In the genomic region with DNA sequence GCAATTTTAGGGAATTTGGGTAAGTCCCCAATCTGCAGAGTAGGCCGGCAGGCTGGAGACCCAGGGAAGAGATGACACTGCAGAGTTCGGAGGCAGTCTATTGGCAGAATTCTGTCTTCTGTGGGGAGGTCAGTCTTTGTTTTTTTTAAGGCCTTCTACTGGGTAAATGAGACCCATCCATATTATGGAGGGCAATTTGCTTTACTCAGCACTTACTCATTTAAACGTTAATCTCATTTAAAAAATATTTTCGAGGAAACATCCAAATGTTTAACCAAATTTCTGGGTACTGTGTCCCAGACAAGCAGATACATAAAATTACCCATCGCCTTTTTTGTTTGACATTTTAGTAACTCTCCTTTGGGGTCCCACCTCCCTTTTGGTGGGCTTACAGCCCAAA, we compare ENCODE assay signal across 17 cellular contexts.
DNase-seq lines count a peak whose midpoint lies in the region; ATAC-seq and TF ChIP-seq lines count a peak whose summit lies in the region.
"Had no signal": no experiment of that assay in that cellular context is flagged by ENCODE, and none has a peak within 500 bp of the region (broad histone marks: within the 10 kb centered on the region; RNA-seq: fewer than 3 reads in every experiment).

No MANE protein-coding gene starts in this region.

- peaks cover 18% of the 10 kb centered on the region for H3K4me1 Mint-ChIP-seq in neural crest cell

- H3K36me3 Mint-ChIP-seq in neural crest cell (ENCODE audit: low read depth): no peaks in the 10 kb centered on the region
- H3K36me3 Mint-ChIP-seq: CD14-positive monocyte had no signal

- intact Hi-C loops in heart right ventricle (cut with DNase I) (loop anchor here in 2 of 10 donors (5.0 to 10.0 kb wide), 2 partner anchors 132 to 135 kb away; partner anchors contain the start of gene IRS1 (in 1 of the 2)), Right ventricle myocardium inferior (cut with DNase I) (no loop called here), esophagus squamous epithelium (cut with DNase I) (no loop called here)

- H3K4me3 Mint-ChIP-seq in neural crest cell: no peak overlapping the region
- H3K4me3 Mint-ChIP-seq: activated CD4-positive, alpha-beta T cell treated with anti-CD3 and anti-CD28 coated beads, Interleukin-2, amount 10 ng/mL, durations not matched to agents 24 days and 14 days; CD14-positive monocyte; effector memory CD8-positive, alpha-beta T cell had no signal

- H3K4me3 ChIP-seq in heart right ventricle (no peak overlapping the region), esophagus squamous epithelium (no peak overlapping the region), upper lobe of left lung (no peak overlapping the region)
- H3K4me3 ChIP-seq: skin epidermis had no signal

- no peak for ATAC-seq in heart right ventricle
- no peak for ATAC-seq in Right ventricle myocardium inferior
- ATAC-seq in upper lobe of left lung (ENCODE audit: low FRiP score in 2 of 2): no peak
- ATAC-seq in HG02840 (IDR thresholded peaks at IDR 0.05; ENCODE audit: low FRiP score, unreplicated experiment): no peak
- ATAC-seq: effector memory CD8-positive, alpha-beta T cell had no signal

- H3K36me3 ChIP-seq in heart right ventricle (no peaks in the 10 kb centered on the region), esophagus squamous epithelium (no peaks in the 10 kb centered on the region), upper lobe of left lung (no peaks in the 10 kb centered on the region)

- no peak for TF ChIP-seq POLR2A in esophagus squamous epithelium (IDR thresholded peaks at IDR 0.05)
- TF ChIP-seq POLR2A in upper lobe of left lung (IDR thresholded peaks at IDR 0.05): no peak

- H3K9me3 ChIP-seq in heart right ventricle (no peaks in the 10 kb centered on the region), esophagus squamous epithelium (no peaks in the 10 kb centered on the region), upper lobe of left lung (no peaks in the 10 kb centered on the region)

- TF ChIP-seq EP300 in upper lobe of left lung (IDR thresholded peaks at IDR 0.05): no peak

- peak overlapping the region; percentile 16 for H3K27ac Mint-ChIP-seq in neural crest cell (ENCODE audit: unreplicated experiment)
- H3K27ac Mint-ChIP-seq: activated CD4-positive, alpha-beta T cell treated with anti-CD3 and anti-CD28 coated beads, Interleukin-2, amount 10 ng/mL, durations not matched to agents 24 days and 14 days; effector memory CD8-positive, alpha-beta T cell had no signal

- TF ChIP-seq CTCF in heart right ventricle (IDR thresholded peaks at IDR 0.05) (no peak), esophagus squamous epithelium (IDR thresholded peaks at IDR 0.05) (no peak), neural crest cell (conservative IDR thresholded peaks at IDR 0.05) (no peak), upper lobe of left lung (IDR thresholded peaks at IDR 0.05) (no peak)

- no peak for DNase-seq in heart right ventricle
- no peak for DNase-seq in Right ventricle myocardium inferior (ENCODE audit: missing footprints)
- no peak for DNase-seq in esophagus squamous epithelium (lab: John Stamatoyannopoulos, UW)
- DNase-seq in neural crest cell (ENCODE audit: low read depth, low spot score): no peak
- DNase-seq in upper lobe of left lung: no peak
- no peak for DNase-seq in activated gamma-delta T cell (lab: John Stamatoyannopoulos, UW)
- no peak for DNase-seq in activated CD8-positive, alpha-beta memory T cell treated with anti-CD3 and anti-CD28 coated beads, Interleukin-2, amount 50 U/mL, for 4 hours
- DNase-seq: activated CD4-positive, alpha-beta T cell treated with anti-CD3 and anti-CD28 coated beads, Interleukin-2, amount 10 ng/mL, durations not matched to agents 24 days and 14 days; activated naive CD4-positive, alpha-beta T cell treated with anti-CD3 and anti-CD28 coated beads, Interleukin-2, amount 50 U/mL, for 16 hours; activated T-cell treated with anti-CD3 and anti-CD28 coated beads for 4 hours; DMS53; effector memory CD8-positive, alpha-beta T cell; NCI-H187 treated with DMSO at 0.1 percent for 48 hours; nucleus accumbens had no signal

- peaks cover 0 to 12% (median 0%) of the 10 kb centered on the region in 7 donors for H3K27me3 ChIP-seq in heart right ventricle
- H3K27me3 ChIP-seq in esophagus squamous epithelium: peaks cover 0 to 13% (median 0%) of the 10 kb centered on the region in 4 donors
- no peaks in the 10 kb centered on the region for H3K27me3 ChIP-seq in upper lobe of left lung

- H3K4me1 ChIP-seq in heart right ventricle: peaks cover 7 to 59% (median 34%) of the 10 kb centered on the region in 9 donors
- peaks cover 0 to 37% (median 27%) of the 10 kb centered on the region in 3 donors for H3K4me1 ChIP-seq in esophagus squamous epithelium
- peaks cover 0 to 19% (median 10%) of the 10 kb centered on the region in 4 donors for H3K4me1 ChIP-seq in upper lobe of left lung

- H3K27ac ChIP-seq in heart right ventricle: peak overlapping the region in 8 of 10 donors; percentile 49 to 77 (median 72)
- peak overlapping the region in 3 of 4 donors; percentile 49 to 73 (median 71) for H3K27ac ChIP-seq in esophagus squamous epithelium
- peak overlapping the region in 3 of 4 donors; percentile 5 to 30 (median 28) for H3K27ac ChIP-seq in upper lobe of left lung

- 72 to 80% methylated on average over 5 of the region's 5 CpGs for WGBS in heart right ventricle, 2 donors
- 79 to 82% methylated on average over 5 of the region's 5 CpGs for WGBS in esophagus squamous epithelium, 2 donors
- WGBS in upper lobe of left lung, 2 donors: 66 to 91% methylated on average over 5 of the region's 5 CpGs

- peaks cover 3% of the 10 kb centered on the region for H3K9me3 Mint-ChIP-seq in neural crest cell
- H3K9me3 Mint-ChIP-seq: effector memory CD8-positive, alpha-beta T cell had no signal

- no peaks in the 10 kb centered on the region for H3K27me3 Mint-ChIP-seq in neural crest cell (ENCODE audit: low read depth)
